ENCODE assay signal across 8 cellular contexts in genomic region chr14:105475269-105475915, GRCh38. TPM values are rescaled to one million over a fixed set of nuclear protein-coding genes. Genes with fewer than 3 reads are reported as not detected.
DNase-seq lines count a peak whose midpoint lies in the region; ATAC-seq and TF ChIP-seq lines count a peak whose summit lies in the region.

No MANE protein-coding gene starts in this region.

- POLR2A ChIA-PET in activated CD8-positive, alpha-beta T cell treated with anti-CD3 and anti-CD28 coated beads for 36 hours (lab: Charles Lee): no interaction called here
- POLR2A ChIA-PET in activated CD8-positive, alpha-beta T cell treated with anti-CD3 and anti-CD28 coated beads, Interleukin-2, amount 10 ng/mL, durations not matched to agents 7 days and 5 days (lab: Charles Lee): interaction anchor here (1.4 kb wide), 1 partner anchor 15 kb away, joined by 3 read pairs; no protein-coding TSS in a partner anchor

- H3K4me3 Mint-ChIP-seq in activated CD8-positive, alpha-beta T cell treated with anti-CD3 and anti-CD28 coated beads for 36 hours: peak overlapping the region; percentile 40
- H3K4me3 Mint-ChIP-seq in activated CD8-positive, alpha-beta T cell treated with anti-CD3 and anti-CD28 coated beads, Interleukin-2, amount 10 ng/mL, durations not matched to agents 7 days and 5 days: no peak overlapping the region
- peak overlapping the region; percentile 47 for H3K4me3 Mint-ChIP-seq in stimulated activated memory B cell treated with anti-CD40 and anti-IgM and Interleukin-4, amounts not matched to agents 10 μg/mL and 1 μg/mL and 100 μg/mL, for 72 hours

- peaks cover 23% of the 10 kb centered on the region for H3K27me3 Mint-ChIP-seq in activated CD8-positive, alpha-beta T cell treated with anti-CD3 and anti-CD28 coated beads for 36 hours
- peaks cover 26% of the 10 kb centered on the region for H3K27me3 Mint-ChIP-seq in activated CD8-positive, alpha-beta T cell treated with anti-CD3 and anti-CD28 coated beads, Interleukin-2, amount 10 ng/mL, durations not matched to agents 7 days and 5 days (ENCODE audit: low read depth)
- peaks cover 9% of the 10 kb centered on the region for H3K27me3 Mint-ChIP-seq in stimulated activated memory B cell treated with anti-CD40 and anti-IgM and Interleukin-4, amounts not matched to agents 10 μg/mL and 1 μg/mL and 100 μg/mL, for 72 hours

- TF ChIP-seq CTCF in activated CD8-positive, alpha-beta T cell treated with anti-CD3 and anti-CD28 coated beads for 36 hours (IDR thresholded peaks at IDR 0.05): no peak

- H3K4me1 ChIP-seq in adipocyte (ENCODE audit: control insufficient read depth, insufficient read depth, low read length): peaks cover 16% of the 10 kb centered on the region

- no peak for ATAC-seq in activated CD8-positive, alpha-beta T cell treated with anti-CD3 and anti-CD28 coated beads for 36 hours
- ATAC-seq in activated CD8-positive, alpha-beta T cell treated with anti-CD3 and anti-CD28 coated beads, Interleukin-2, amount 10 ng/mL, durations not matched to agents 7 days and 5 days: no peak
- ATAC-seq in stimulated activated memory B cell treated with anti-CD40 and anti-IgM and Interleukin-4, amounts not matched to agents 10 μg/mL and 1 μg/mL and 100 μg/mL, for 72 hours: no peak
- ATAC-seq in GM21423 (IDR thresholded peaks at IDR 0.05; ENCODE audit: unreplicated experiment): no peak

- intact Hi-C loops in activated CD8-positive, alpha-beta T cell treated with anti-CD3 and anti-CD28 coated beads for 36 hours (cut with micrococcal nuclease): no loop called here

- H3K27ac Mint-ChIP-seq in activated CD8-positive, alpha-beta T cell treated with anti-CD3 and anti-CD28 coated beads for 36 hours: no peak overlapping the region
- no peak overlapping the region for H3K27ac Mint-ChIP-seq in activated CD8-positive, alpha-beta T cell treated with anti-CD3 and anti-CD28 coated beads, Interleukin-2, amount 10 ng/mL, durations not matched to agents 7 days and 5 days
- H3K27ac Mint-ChIP-seq in stimulated activated memory B cell treated with anti-CD40 and anti-IgM and Interleukin-4, amounts not matched to agents 10 μg/mL and 1 μg/mL and 100 μg/mL, for 72 hours: no peak overlapping the region

- H3K4me1 Mint-ChIP-seq in activated CD8-positive, alpha-beta T cell treated with anti-CD3 and anti-CD28 coated beads for 36 hours (ENCODE audit: low read depth): peaks cover 20% of the 10 kb centered on the region
- peaks cover 18% of the 10 kb centered on the region for H3K4me1 Mint-ChIP-seq in activated CD8-positive, alpha-beta T cell treated with anti-CD3 and anti-CD28 coated beads, Interleukin-2, amount 10 ng/mL, durations not matched to agents 7 days and 5 days (ENCODE audit: low read depth)
- H3K4me1 Mint-ChIP-seq in stimulated activated memory B cell treated with anti-CD40 and anti-IgM and Interleukin-4, amounts not matched to agents 10 μg/mL and 1 μg/mL and 100 μg/mL, for 72 hours: peaks cover 46% of the 10 kb centered on the region

- no peaks in the 10 kb centered on the region for H3K9me3 Mint-ChIP-seq in activated CD8-positive, alpha-beta T cell treated with anti-CD3 and anti-CD28 coated beads for 36 hours
- H3K9me3 Mint-ChIP-seq in activated CD8-positive, alpha-beta T cell treated with anti-CD3 and anti-CD28 coated beads, Interleukin-2, amount 10 ng/mL, durations not matched to agents 7 days and 5 days (ENCODE audit: insufficient read depth): no peaks in the 10 kb centered on the region
- H3K9me3 Mint-ChIP-seq in stimulated activated memory B cell treated with anti-CD40 and anti-IgM and Interleukin-4, amounts not matched to agents 10 μg/mL and 1 μg/mL and 100 μg/mL, for 72 hours: peaks cover 4% of the 10 kb centered on the region

- peak overlapping the region; percentile 70 for H3K4me3 ChIP-seq in adipocyte (ENCODE audit: low read length)

- CTCF ChIA-PET in activated CD8-positive, alpha-beta T cell treated with anti-CD3 and anti-CD28 coated beads for 36 hours (lab: Charles Lee): interaction anchor here (1.6 kb wide), 1 partner anchor 14 kb away, joined by 4 read pairs; no protein-coding TSS in a partner anchor
- CTCF ChIA-PET in activated CD8-positive, alpha-beta T cell treated with anti-CD3 and anti-CD28 coated beads, Interleukin-2, amount 10 ng/mL, durations not matched to agents 7 days and 5 days (lab: Charles Lee): no interaction called here

- no peaks in the 10 kb centered on the region for H3K27me3 ChIP-seq in adipocyte (replicated peaks; ENCODE audit: control insufficient read depth, insufficient read depth, low read length)

- H3K36me3 ChIP-seq in adipocyte (ENCODE audit: control insufficient read depth, insufficient read depth, low read length, severe bottlenecking): no peaks in the 10 kb centered on the region

- peaks cover 2% of the 10 kb centered on the region for H3K36me3 Mint-ChIP-seq in activated CD8-positive, alpha-beta T cell treated with anti-CD3 and anti-CD28 coated beads for 36 hours (ENCODE audit: low read depth)
- H3K36me3 Mint-ChIP-seq in activated CD8-positive, alpha-beta T cell treated with anti-CD3 and anti-CD28 coated beads, Interleukin-2, amount 10 ng/mL, durations not matched to agents 7 days and 5 days (ENCODE audit: low read depth): peaks cover 3% of the 10 kb centered on the region
- peaks cover 5% of the 10 kb centered on the region for H3K36me3 Mint-ChIP-seq in stimulated activated memory B cell treated with anti-CD40 and anti-IgM and Interleukin-4, amounts not matched to agents 10 μg/mL and 1 μg/mL and 100 μg/mL, for 72 hours

- no peak overlapping the region for H3K9ac ChIP-seq in adipocyte (ENCODE audit: low read length)

- H3K9me3 ChIP-seq in adipocyte (ENCODE audit: control insufficient read depth, low read length): no peaks in the 10 kb centered on the region

- DNase-seq in activated CD8-positive, alpha-beta T cell treated with anti-CD3 and anti-CD28 coated beads for 36 hours: peak; percentile 13
- DNase-seq in activated CD8-positive, alpha-beta T cell treated with anti-CD3 and anti-CD28 coated beads, Interleukin-2, amount 10 ng/mL, durations not matched to agents 7 days and 5 days: no peak
- DNase-seq in adipocyte (ENCODE audit: low read depth) (no peak), iris pigment epithelial cell (ENCODE audit: low read depth) (peak; percentile 30), NCI-H82 treated with DMSO at 0.1 percent for 48 hours (lab: John Stamatoyannopoulos, UW; ENCODE audit: unreplicated experiment) (no peak), COR-L47 (lab: John Stamatoyannopoulos, UW) (no peak)

RNA-seq across cellular contexts. Expression of gene CRIP2, which starts 0.8 kb away (rescaled TPM):
- total RNA-seq in activated CD8-positive, alpha-beta T cell treated with anti-CD3 and anti-CD28 coated beads for 36 hours: under 1 TPM in 1 of 2 experiments, not detected in 1; 0.45 TPM
- total RNA-seq in activated CD8-positive, alpha-beta T cell treated with anti-CD3 and anti-CD28 coated beads, Interleukin-2, amount 10 ng/mL, durations not matched to agents 7 days and 5 days: under 1 TPM; 0.21 to 0.31 TPM

RNA-seq across cellular contexts. Expression of gene CRIP1, which starts 11.3 kb away (rescaled TPM):
- total RNA-seq in activated CD8-positive, alpha-beta T cell treated with anti-CD3 and anti-CD28 coated beads for 36 hours: 10 to 100 TPM; 93.9 to 95.7 TPM
- total RNA-seq in activated CD8-positive, alpha-beta T cell treated with anti-CD3 and anti-CD28 coated beads, Interleukin-2, amount 10 ng/mL, durations not matched to agents 7 days and 5 days: 100 to 1,000 TPM; 587 to 613 TPM

RNA-seq across cellular contexts. Expression of gene TEDC1, which starts 15.7 kb away (rescaled TPM):
- 10 to 100 TPM; 30.1 to 31.1 TPM for total RNA-seq in activated CD8-positive, alpha-beta T cell treated with anti-CD3 and anti-CD28 coated beads for 36 hours
- 10 to 100 TPM; 56.5 to 61.8 TPM for total RNA-seq in activated CD8-positive, alpha-beta T cell treated with anti-CD3 and anti-CD28 coated beads, Interleukin-2, amount 10 ng/mL, durations not matched to agents 7 days and 5 days

RNA-seq across cellular contexts. Expression of gene TMEM121, which starts 51.0 kb away (rescaled TPM):
- 10 to 100 TPM; 12.0 to 12.1 TPM for total RNA-seq in activated CD8-positive, alpha-beta T cell treated with anti-CD3 and anti-CD28 coated beads for 36 hours
- total RNA-seq in activated CD8-positive, alpha-beta T cell treated with anti-CD3 and anti-CD28 coated beads, Interleukin-2, amount 10 ng/mL, durations not matched to agents 7 days and 5 days: 1 to 10 TPM; 8.6 to 9.2 TPM

RNA-seq across cellular contexts. Expression of gene MTA1, which starts 55.8 kb away (rescaled TPM):
- total RNA-seq in activated CD8-positive, alpha-beta T cell treated with anti-CD3 and anti-CD28 coated beads for 36 hours: 100 to 1,000 TPM; 133 to 140 TPM
- 100 to 1,000 TPM; 109 to 127 TPM for total RNA-seq in activated CD8-positive, alpha-beta T cell treated with anti-CD3 and anti-CD28 coated beads, Interleukin-2, amount 10 ng/mL, durations not matched to agents 7 days and 5 days

Comparison
In these comparisons a context has a peak if more than half of its experiments do, and no peak if none do; other contexts are left out.
1. DNase-seq: peak in activated CD8-positive, alpha-beta T cell treated with anti-CD3 and anti-CD28 coated beads for 36 hours (single experiment) and iris pigment epithelial cell (single experiment); none in activated CD8-positive, alpha-beta T cell treated with anti-CD3 and anti-CD28 coated beads, Interleukin-2, amount 10 ng/mL, durations not matched to agents 7 days and 5 days (single experiment), adipocyte (single experiment), NCI-H82 treated with DMSO at 0.1 percent for 48 hours (single experiment) and COR-L47 (single experiment).
2. RNA of gene CRIP1, which starts 11.3 kb away (total RNA-seq): 587 to 613 TPM in activated CD8-positive, alpha-beta T cell treated with anti-CD3 and anti-CD28 coated beads, Interleukin-2, amount 10 ng/mL, durations not matched to agents 7 days and 5 days; 93.9 to 95.7 TPM in activated CD8-positive, alpha-beta T cell treated with anti-CD3 and anti-CD28 coated beads for 36 hours; every median in the first group is over 4 times any median in the second.